Comparison of ENCODE assay signal across 1 cellular context in genomic region chr10:6507311-6507710, GRCh38.
TF ChIP-seq lines count a peak whose summit lies in the region.

No MANE protein-coding gene starts in this region.

TF ChIP-seq in GM12878, 131 proteins besides CTCF, POLR2A, EP300 and RAD21 (continued from another document):
- TF ChIP-seq RELB (IDR thresholded peaks at IDR 0.05; ENCODE audit: low read depth) (peak; percentile 25; the same call in 1 of the 2 replicates), JUND (IDR thresholded peaks at IDR 0.05; ENCODE audit: low read depth, low read length) (peak; percentile 74; the same call in 1 of the 2 replicates), FOXM1 (IDR thresholded peaks at IDR 0.05; ENCODE audit: low read depth, low read length) (no peak), CHD2 (IDR thresholded peaks at IDR 0.05; ENCODE audit: borderline replicate concordance, low read depth, low read length) (0 out of 2 replicates have a peak, but pooled peaks have one; percentile 67), MTA2 (IDR thresholded peaks at IDR 0.05; ENCODE audit: low read depth) (peak; percentile 92), IKZF1 (conservative IDR thresholded peaks at IDR 0.05) (peak; percentile 66), NFXL1 (IDR thresholded peaks at IDR 0.05; ENCODE audit: borderline replicate concordance) (no peak), BCL11A (IDR thresholded peaks at IDR 0.05; ENCODE audit: low read depth, low read length) (peak; percentile 61; the same call in 1 of the 2 replicates), BACH1 (IDR thresholded peaks at IDR 0.05; ENCODE audit: borderline replicate concordance) (no peak), IKZF2 (IDR thresholded peaks at IDR 0.05) (peak; percentile 81 to 86; a peak in 3 of 4 replicates), JUNB (IDR thresholded peaks at IDR 0.05) (peak; percentile 74), CREB1 (IDR thresholded peaks at IDR 0.05; ENCODE audit: low read depth) (peak; percentile 29; the same call in 1 of the 2 replicates), MLLT1 (IDR thresholded peaks at IDR 0.05) (peak; percentile 42), BHLHE40 (IDR thresholded peaks at IDR 0.05; ENCODE audit: borderline replicate concordance in 1 of 2, low read depth in 2 of 2, low read length in 1 of 2) (peak in 1 of 2 experiments; percentile 54; a peak in 1 of 4 replicates), ATF7 (IDR thresholded peaks at IDR 0.05; ENCODE audit: low read depth) (peak; percentile 97), GATAD2B (conservative IDR thresholded peaks at IDR 0.05; ENCODE audit: low read depth) (no peak; the same call in 1 of the 2 replicates), NFIC (IDR thresholded peaks at IDR 0.05; ENCODE audit: low read depth, low read length) (peak; percentile 64), ZNF24 (IDR thresholded peaks at IDR 0.05) (peak; percentile 65; the same call in 1 of the 2 replicates), EED (IDR thresholded peaks at IDR 0.05; ENCODE audit: low read depth) (peak; percentile 27; the same call in 1 of the 2 replicates), DPF2 (IDR thresholded peaks at IDR 0.05) (peak; percentile 86), RUNX3 (IDR thresholded peaks at IDR 0.05; ENCODE audit: low read length) (peak; percentile 47), PKNOX1 (IDR thresholded peaks at IDR 0.05) (peak; percentile 79), NR2F1 (conservative IDR thresholded peaks at IDR 0.05) (peak; percentile 86)
TF ChIP-seq in GM12878: peak in this region for 22.
